Comparison of ENCODE assay signal across 8 cellular contexts in genomic region chr10:35641430-35642015, GRCh38. TPM values are rescaled to one million over a fixed set of nuclear protein-coding genes. Genes with fewer than 3 reads are reported as not detected.
A peak's percentile ranks its signal among the peaks of the same experiment; 100 is the strongest.
DNase-seq lines count a peak whose midpoint lies in the region; ATAC-seq and TF ChIP-seq lines count a peak whose summit lies in the region.

No MANE protein-coding gene starts in this region.

- H3K4me2 ChIP-seq in hepatocyte: peak overlapping the region; percentile 92

- H3K9me3 Mint-ChIP-seq in activated naive CD4-positive, alpha-beta T cell treated with anti-CD3 and anti-CD28 coated beads, Interleukin-2, amount 50 U/mL, for 72 hours: no peaks in the 10 kb centered on the region

- no peaks in the 10 kb centered on the region for H3K9me3 ChIP-seq in hepatocyte (ENCODE audit: low read depth)
- H3K9me3 ChIP-seq in skeletal muscle tissue (ENCODE audit: control insufficient read depth in 3 of 3, low read length in 3 of 3): no peaks in the 10 kb centered on the region

- DNase-seq in GM12864 (ENCODE audit: low read depth) (no peak), HL-60 (ENCODE audit: low read depth in 1 of 2, low spot score in 1 of 2) (no peak), hepatocyte (ENCODE audit: low spot score) (peak; percentile 65), ecto neural progenitor cell (ENCODE audit: low spot score) (no peak)
- peak in 1 of 2 donors; percentile 30 for DNase-seq in activated naive CD4-positive, alpha-beta T cell treated with anti-CD3 and anti-CD28 coated beads, Interleukin-2, amount 50 U/mL, for 72 hours (ENCODE audit: low spot score in 2 of 2)
- no peak for DNase-seq in central memory CD4-positive, alpha-beta T cell

- 2% methylated on average over 47 of the region's 79 CpGs for WGBS in hepatocyte (ENCODE audit: low lambda C conversion rate, missing lambda C conversion rate)

- H3K9me2 ChIP-seq in hepatocyte (replicated peaks; ENCODE audit: insufficient read depth): no peaks in the 10 kb centered on the region

- H4K20me1 ChIP-seq in hepatocyte (ENCODE audit: insufficient read depth, poor library complexity, severe bottlenecking): peaks cover 2% of the 10 kb centered on the region

- no peak overlapping the region for H3K27ac Mint-ChIP-seq in activated naive CD4-positive, alpha-beta T cell treated with anti-CD3 and anti-CD28 coated beads, Interleukin-2, amount 50 U/mL, for 72 hours

- peak overlapping the region; percentile 72 to 86 (median 74) for H3K9ac ChIP-seq in skeletal muscle tissue (ENCODE audit: low read depth in 1 of 3, low read length in 3 of 3)

- H3K27me3 ChIP-seq in HL-60 (ENCODE audit: insufficient read depth, poor library complexity, severe bottlenecking) (peaks cover 56% of the 10 kb centered on the region), hepatocyte (peaks cover 37% of the 10 kb centered on the region), skeletal muscle tissue (ENCODE audit: control insufficient read depth in 3 of 3, insufficient read depth in 3 of 3, low read length in 3 of 3) (no peaks in the 10 kb centered on the region)

- H2AFZ ChIP-seq in hepatocyte: peak overlapping the region; percentile 71

- H3K4me3 ChIP-seq in GM12864 (ENCODE audit: low read depth, low read length) (peak overlapping the region; percentile 58), HL-60 (replicated peaks; ENCODE audit: insufficient read depth, low read length) (peak overlapping the region; percentile 42), hepatocyte (peak overlapping the region; percentile 67), skeletal muscle tissue (ENCODE audit: low read length in 3 of 3) (peak overlapping the region; percentile 90 to 93 (median 91))

- H3K27ac ChIP-seq in HL-60 (replicated peaks) (no peak overlapping the region), hepatocyte (peak overlapping the region; percentile 53), skeletal muscle tissue (ENCODE audit: low read depth, low read length) (peak overlapping the region; percentile 75)

- no peaks in the 10 kb centered on the region for H3K79me2 ChIP-seq in hepatocyte

- no peak for TF ChIP-seq CTCF in GM12864 (IDR thresholded peaks at IDR 0.05; ENCODE audit: low read depth, low read length, missing control alignments)
- TF ChIP-seq CTCF in HL-60 (IDR thresholded peaks at IDR 0.05; ENCODE audit: insufficient read depth, low read length): no peak
- TF ChIP-seq CTCF in hepatocyte (IDR thresholded peaks at IDR 0.05; ENCODE audit: poor library complexity): no peak

- ATAC-seq in GM21447 (IDR thresholded peaks at IDR 0.05; ENCODE audit: unreplicated experiment): peak; percentile 19
- peak; percentile 10 to 28 for ATAC-seq in activated naive CD4-positive, alpha-beta T cell treated with anti-CD3 and anti-CD28 coated beads, Interleukin-2, amount 50 U/mL, for 72 hours

- H3K36me3 ChIP-seq in hepatocyte (replicated peaks; ENCODE audit: insufficient read depth, low read depth) (no peaks in the 10 kb centered on the region), skeletal muscle tissue (ENCODE audit: control insufficient read depth in 3 of 3, insufficient read depth in 3 of 3, low read length in 3 of 3) (peaks cover 0 to 2% (median 2%) of the 10 kb centered on the region in 3 donors)

- no peaks in the 10 kb centered on the region for H3K36me3 Mint-ChIP-seq in activated naive CD4-positive, alpha-beta T cell treated with anti-CD3 and anti-CD28 coated beads, Interleukin-2, amount 50 U/mL, for 72 hours

- H3K4me1 ChIP-seq in hepatocyte (ENCODE audit: insufficient read depth): peaks cover 22% of the 10 kb centered on the region
- peaks cover 20 to 28% (median 22%) of the 10 kb centered on the region in 3 donors for H3K4me1 ChIP-seq in skeletal muscle tissue (ENCODE audit: control insufficient read depth in 3 of 3, insufficient read depth in 3 of 3, low read length in 3 of 3)

RNA-seq across cellular contexts. Expression of gene FZD8, which starts 0.6 kb away (rescaled TPM):
- under 1 TPM; 0.14 to 0.18 TPM for total RNA-seq in activated naive CD4-positive, alpha-beta T cell treated with anti-CD3 and anti-CD28 coated beads, Interleukin-2, amount 50 U/mL, for 72 hours
- total RNA-seq in hepatocyte (5.9 and 7.7 TPM in 2 replicates), skeletal muscle tissue (35.5 TPM)
- polyA plus RNA-seq in hepatocyte: 2.6 and 3.7 TPM in 2 replicates

RNA-seq across cellular contexts. Expression of gene GJD4, which starts 36.4 kb away (rescaled TPM):
- not detected for total RNA-seq in activated naive CD4-positive, alpha-beta T cell treated with anti-CD3 and anti-CD28 coated beads, Interleukin-2, amount 50 U/mL, for 72 hours
- total RNA-seq in hepatocyte (0.17 TPM in 1 of 2 replicates, not detected in the other), skeletal muscle tissue (2.1 TPM)
- polyA plus RNA-seq in hepatocyte: not detected in 2 replicates
